Comparison of ENCODE assay signal across 14 cellular contexts in genomic region chr12:111068281-111068680, GRCh38. TPM values are rescaled to one million over a fixed set of nuclear protein-coding genes. Genes with fewer than 3 reads are reported as not detected.
A peak's percentile ranks its signal among the peaks of the same experiment; 100 is the strongest.
DNase-seq lines count a peak whose midpoint lies in the region; ATAC-seq and TF ChIP-seq lines count a peak whose summit lies in the region.
"Had no signal": no experiment of that assay in that cellular context is flagged by ENCODE, and none has a peak within 500 bp of the region (broad histone marks: within the 10 kb centered on the region; RNA-seq: fewer than 3 reads in every experiment).

No MANE protein-coding gene starts in this region.

- intact Hi-C loops in activated T-helper 2 cell treated with anti-CD3 and anti-CD28 coated beads, Interferon-gamma antibody, Interleukin-2, Interleukin-4, amounts not matched to agents 10 μg/mL and 5 μg/mL and 100 μg/mL, durations not matched to agents 14 hours and 24 hours and 36 hours (cut with micrococcal nuclease) = no loop called here

- no peak for ATAC-seq in stimulated activated naive CD8-positive, alpha-beta T cell treated with anti-CD3 and anti-CD28 coated beads, Interleukin-15, Interleukin-2, amounts not matched to agents 100 U/mL and 50 U/mL, for 24 hours
- ATAC-seq in GM18867 (IDR thresholded peaks at IDR 0.05; ENCODE audit: unreplicated experiment) = no peak
- no peak for ATAC-seq in natural killer cell treated with Interleukin-12 subunit alpha and Interleukin-12 subunit beta and Interleukin-15 and Interleukin-18, amount 100 ng/mL, for 72 hours

- peaks cover 4 to 15% (median 6%) of the 10 kb centered on the region in 5 experiments for H3K9me3 Mint-ChIP-seq in brain
- H3K9me3 Mint-ChIP-seq in activated T-helper 2 cell treated with anti-CD3 and anti-CD28 coated beads, Interferon-gamma antibody, Interleukin-2, Interleukin-4, amounts not matched to agents 10 μg/mL and 5 μg/mL and 100 μg/mL, durations not matched to agents 14 hours and 24 hours and 36 hours = no peaks in the 10 kb centered on the region
- H3K9me3 Mint-ChIP-seq in natural killer cell treated with Interleukin-12 subunit alpha and Interleukin-12 subunit beta and Interleukin-15 and Interleukin-18, amount 100 ng/mL, for 72 hours = no peaks in the 10 kb centered on the region

- peak overlapping the region in 4 of 5 experiments; percentile 24 to 45 (median 38) for H3K4me3 Mint-ChIP-seq in brain
- no peak overlapping the region for H3K4me3 Mint-ChIP-seq in activated T-helper 2 cell treated with anti-CD3 and anti-CD28 coated beads, Interferon-gamma antibody, Interleukin-2, Interleukin-4, amounts not matched to agents 10 μg/mL and 5 μg/mL and 100 μg/mL, durations not matched to agents 14 hours and 24 hours and 36 hours (ENCODE audit: low read depth)
- H3K4me3 Mint-ChIP-seq in natural killer cell treated with Interleukin-12 subunit alpha and Interleukin-12 subunit beta and Interleukin-15 and Interleukin-18, amount 100 ng/mL, for 72 hours = no peak overlapping the region
- H3K4me3 Mint-ChIP-seq: nephron had no signal

- no peaks in the 10 kb centered on the region for H3K27me3 Mint-ChIP-seq in brain
- H3K27me3 Mint-ChIP-seq in activated T-helper 2 cell treated with anti-CD3 and anti-CD28 coated beads, Interferon-gamma antibody, Interleukin-2, Interleukin-4, amounts not matched to agents 10 μg/mL and 5 μg/mL and 100 μg/mL, durations not matched to agents 14 hours and 24 hours and 36 hours (ENCODE audit: low read depth) = peaks cover 12% of the 10 kb centered on the region
- H3K27me3 Mint-ChIP-seq in natural killer cell treated with Interleukin-12 subunit alpha and Interleukin-12 subunit beta and Interleukin-15 and Interleukin-18, amount 100 ng/mL, for 72 hours = peaks cover 26 to 30% of the 10 kb centered on the region in 2 donors

- DNase-seq in activated T-cell treated with anti-CD3 and anti-CD28 coated beads, Interleukin-2, amount 50 U/mL, for 1 hour = peak; percentile 49
- DNase-seq in activated T-cell treated with anti-CD3 and anti-CD28 coated beads for 4 hours (no peak), UCSD-AML1 (lab: John Stamatoyannopoulos, UW; ENCODE audit: unreplicated experiment) (peak; percentile 32)
- peak; percentile 24 for DNase-seq in stimulated activated naive CD8-positive, alpha-beta T cell treated with anti-CD3 and anti-CD28 coated beads, Interleukin-15, Interleukin-2, amounts not matched to agents 100 U/mL and 50 U/mL, for 24 hours
- no peak for DNase-seq in activated T-helper 2 cell treated with anti-CD3 and anti-CD28 coated beads, Interferon-gamma antibody, Interleukin-2, Interleukin-4, amounts not matched to agents 10 μg/mL and 5 μg/mL and 100 μg/mL, durations not matched to agents 14 hours and 24 hours and 36 hours (ENCODE audit: low spot score)
- DNase-seq in natural killer cell treated with Interleukin-12 subunit alpha and Interleukin-12 subunit beta and Interleukin-15 and Interleukin-18, amount 100 ng/mL, for 72 hours (ENCODE audit: low spot score) = no peak
- DNase-seq: GM23248, MV-4-11, uterus had no signal

- peak overlapping the region; percentile 4 to 72 (median 33) for H3K27ac Mint-ChIP-seq in brain
- no peak overlapping the region for H3K27ac Mint-ChIP-seq in activated T-helper 2 cell treated with anti-CD3 and anti-CD28 coated beads, Interferon-gamma antibody, Interleukin-2, Interleukin-4, amounts not matched to agents 10 μg/mL and 5 μg/mL and 100 μg/mL, durations not matched to agents 14 hours and 24 hours and 36 hours
- H3K27ac Mint-ChIP-seq in natural killer cell treated with Interleukin-12 subunit alpha and Interleukin-12 subunit beta and Interleukin-15 and Interleukin-18, amount 100 ng/mL, for 72 hours = no peak overlapping the region
- H3K27ac Mint-ChIP-seq: nephron had no signal

- peaks cover 38% of the 10 kb centered on the region for H3K4me1 Mint-ChIP-seq in brain
- peaks cover 4% of the 10 kb centered on the region for H3K4me1 Mint-ChIP-seq in activated T-helper 2 cell treated with anti-CD3 and anti-CD28 coated beads, Interferon-gamma antibody, Interleukin-2, Interleukin-4, amounts not matched to agents 10 μg/mL and 5 μg/mL and 100 μg/mL, durations not matched to agents 14 hours and 24 hours and 36 hours (ENCODE audit: low read depth)
- H3K4me1 Mint-ChIP-seq in natural killer cell treated with Interleukin-12 subunit alpha and Interleukin-12 subunit beta and Interleukin-15 and Interleukin-18, amount 100 ng/mL, for 72 hours (ENCODE audit: low read depth in 2 of 2) = no peaks in the 10 kb centered on the region

- no peak for TF ChIP-seq CTCF in brain (conservative IDR thresholded peaks at IDR 0.05)

- H3K36me3 Mint-ChIP-seq in brain = peaks cover 26% of the 10 kb centered on the region
- no peaks in the 10 kb centered on the region for H3K36me3 Mint-ChIP-seq in activated T-helper 2 cell treated with anti-CD3 and anti-CD28 coated beads, Interferon-gamma antibody, Interleukin-2, Interleukin-4, amounts not matched to agents 10 μg/mL and 5 μg/mL and 100 μg/mL, durations not matched to agents 14 hours and 24 hours and 36 hours (ENCODE audit: low read depth)
- no peaks in the 10 kb centered on the region for H3K36me3 Mint-ChIP-seq in natural killer cell treated with Interleukin-12 subunit alpha and Interleukin-12 subunit beta and Interleukin-15 and Interleukin-18, amount 100 ng/mL, for 72 hours

RNA-seq across cellular contexts. Expression of gene CUX2, which starts 34.3 kb away (rescaled TPM):
- polyA plus RNA-seq in brain (ENCODE audit: insufficient read depth, low read depth, low replicate concordance) = 6.0 TPM
- total RNA-seq in activated T-helper 2 cell treated with anti-CD3 and anti-CD28 coated beads, Interferon-gamma antibody, Interleukin-2, Interleukin-4, amounts not matched to agents 10 μg/mL and 5 μg/mL and 100 μg/mL, durations not matched to agents 14 hours and 24 hours and 36 hours = not detected in 2 replicates
- total RNA-seq in natural killer cell treated with Interleukin-12 subunit alpha and Interleukin-12 subunit beta and Interleukin-15 and Interleukin-18, amount 100 ng/mL, for 72 hours = not detected
- total RNA-seq: activated CD8-positive, alpha-beta memory T cell treated with anti-CD3 and anti-CD28 coated beads for 36 hours; GM23248; HT-29 had no signal
- polyA plus RNA-seq: GM23248 had no signal

Comparison
In these comparisons a context has a peak if more than half of its experiments do, and no peak if none do; other contexts are left out.
1. DNase-seq: peak in activated T-cell treated with anti-CD3 and anti-CD28 coated beads, Interleukin-2, amount 50 U/mL, for 1 hour (single experiment), UCSD-AML1 (single experiment) and stimulated activated naive CD8-positive, alpha-beta T cell treated with anti-CD3 and anti-CD28 coated beads, Interleukin-15, Interleukin-2, amounts not matched to agents 100 U/mL and 50 U/mL, for 24 hours (single experiment); none in activated T-cell treated with anti-CD3 and anti-CD28 coated beads for 4 hours (single experiment), activated T-helper 2 cell treated with anti-CD3 and anti-CD28 coated beads, Interferon-gamma antibody, Interleukin-2, Interleukin-4, amounts not matched to agents 10 μg/mL and 5 μg/mL and 100 μg/mL, durations not matched to agents 14 hours and 24 hours and 36 hours (single experiment) and natural killer cell treated with Interleukin-12 subunit alpha and Interleukin-12 subunit beta and Interleukin-15 and Interleukin-18, amount 100 ng/mL, for 72 hours (single experiment).
2. H3K27ac Mint-ChIP-seq: peak in brain (5 of 5); none in activated T-helper 2 cell treated with anti-CD3 and anti-CD28 coated beads, Interferon-gamma antibody, Interleukin-2, Interleukin-4, amounts not matched to agents 10 μg/mL and 5 μg/mL and 100 μg/mL, durations not matched to agents 14 hours and 24 hours and 36 hours (single experiment) and natural killer cell treated with Interleukin-12 subunit alpha and Interleukin-12 subunit beta and Interleukin-15 and Interleukin-18, amount 100 ng/mL, for 72 hours (0 of 2).
3. H3K4me3 Mint-ChIP-seq: peak in brain (4 of 5); none in activated T-helper 2 cell treated with anti-CD3 and anti-CD28 coated beads, Interferon-gamma antibody, Interleukin-2, Interleukin-4, amounts not matched to agents 10 μg/mL and 5 μg/mL and 100 μg/mL, durations not matched to agents 14 hours and 24 hours and 36 hours (single experiment) and natural killer cell treated with Interleukin-12 subunit alpha and Interleukin-12 subunit beta and Interleukin-15 and Interleukin-18, amount 100 ng/mL, for 72 hours (single experiment).